22 cellular contexts compared by ENCODE assay signal in genomic region chr11:125100136-125100535, GRCh38. TPM values are rescaled to one million over a fixed set of nuclear protein-coding genes. Genes with fewer than 3 reads are reported as not detected.
DNase-seq lines count a peak whose midpoint lies in the region; ATAC-seq, FAIRE-seq and TF ChIP-seq lines count a peak whose summit lies in the region.
"Had no signal": no experiment of that assay in that cellular context is flagged by ENCODE, and none has a peak within 500 bp of the region (broad histone marks: within the 10 kb centered on the region; RNA-seq: fewer than 3 reads in every experiment).

No MANE protein-coding gene starts in this region.

- H3K4me2 ChIP-seq in HepG2 (ENCODE audit: low read depth, low read length) (no peak overlapping the region), osteoblast (ENCODE audit: insufficient read depth, low read length) (no peak overlapping the region)
- H3K4me2 ChIP-seq: A549, BLaER1 had no signal

- intact Hi-C loops in HepG2 (cut with micrococcal nuclease; ENCODE audit: unreplicated experiment), result no loop called here
- intact Hi-C loops in right lobe of liver (cut with DNase I), result no loop called here

- H2AFZ ChIP-seq in HepG2 (ENCODE audit: low read length) (no peak overlapping the region), osteoblast (ENCODE audit: low read length) (no peak overlapping the region)

- FAIRE-seq in HepG2 (lab: Jason Lieb, UNC), result no peak
- FAIRE-seq: A549, D721Med, G401.6, GM12878, GM12892, GM18507 had no signal

- 92% methylated on average over 2 of the region's 2 CpGs for WGBS in HepG2 (ENCODE audit: low lambda C conversion rate)
- WGBS in right lobe of liver (ENCODE audit: insufficient coverage, low coverage, low lambda C conversion rate, missing lambda C conversion rate), result 95% methylated on average over 2 of the region's 2 CpGs

- ATAC-seq in HepG2 (no peak), right lobe of liver (no peak)
- ATAC-seq: A549, GM12878 had no signal

- H3K79me2 ChIP-seq in HepG2 (ENCODE audit: insufficient read depth, low read length), result no peaks in the 10 kb centered on the region
- no peaks in the 10 kb centered on the region for H3K79me2 ChIP-seq in osteoblast (ENCODE audit: insufficient read depth, low read length)

- H3K36me3 ChIP-seq in HepG2 (replicated peaks in 1 of 2; ENCODE audit: control insufficient read depth in 1 of 2, insufficient read depth in 2 of 2, low read length in 2 of 2) (peaks cover 0 to 6% of the 10 kb centered on the region in 2 experiments; a peak in 2 of 5 replicates), right lobe of liver (peaks cover 0 to 10% (median 4%) of the 10 kb centered on the region in 4 donors), osteoblast (ENCODE audit: insufficient read depth, low read length) (peaks cover 7% of the 10 kb centered on the region)

- H3K4me3 ChIP-seq in HepG2 (replicated peaks in 1 of 3; ENCODE audit: insufficient read depth in 1 of 3, low read depth in 2 of 3, low read length in 3 of 3) (no peak overlapping the region), right lobe of liver (no peak overlapping the region), osteoblast (ENCODE audit: insufficient read depth, low read length) (no peak overlapping the region)
- H3K4me3 ChIP-seq: A549, BLaER1, GM12878 had no signal

- POLR2A ChIA-PET in HepG2 (lab: Yijun Ruan, JAX), result no interaction called here

- H3K9me3 ChIP-seq in HepG2 (ENCODE audit: low read length) (no peaks in the 10 kb centered on the region), right lobe of liver (no peaks in the 10 kb centered on the region), osteoblast (ENCODE audit: low read depth, low read length) (no peaks in the 10 kb centered on the region)
- H3K9me3 ChIP-seq: A549, BE2C, BLaER1 had no signal

- H3K27ac ChIP-seq in HepG2 (ENCODE audit: extremely low read length, insufficient read depth, low read length) (no peak overlapping the region), right lobe of liver (no peak overlapping the region), osteoblast (ENCODE audit: low read depth, low read length) (no peak overlapping the region)
- H3K27ac ChIP-seq: 22Rv1, A549, BLaER1 had no signal

- no peaks in the 10 kb centered on the region for H4K20me1 ChIP-seq in HepG2 (ENCODE audit: insufficient read depth, low read length)
- no peaks in the 10 kb centered on the region for H4K20me1 ChIP-seq in osteoblast (ENCODE audit: insufficient read depth, low read length)
- H4K20me1 ChIP-seq: BLaER1 had no signal

- TF ChIP-seq RAD21 in HepG2 (CRISPR knock-in tag; IDR thresholded peaks at IDR 0.05), result no peak

- TF ChIP-seq POLR2A in HepG2 (IDR thresholded peaks at IDR 0.05; ENCODE audit: insufficient read depth in 1 of 2, low read depth in 2 of 2, low read length in 2 of 2) (no peak), right lobe of liver (IDR thresholded peaks at IDR 0.05) (no peak)

- DNase-seq in HepG2 (ENCODE audit: low spot score) (no peak), right lobe of liver (no peak), osteoblast (ENCODE audit: insufficient read length, low spot score, missing footprints) (peak; percentile 37), ACHN (no peak), SKM-1 treated with dmso at 0.1 percent for 144 hours (lab: John Stamatoyannopoulos, UW; ENCODE audit: unreplicated experiment) (no peak)
- DNase-seq: BE2C; C1 segment of cervical spinal cord; Calu3; CD4-positive, alpha-beta memory T cell; CD4-positive, CD25-positive, alpha-beta regulatory T cell; CD8-positive, alpha-beta memory T cell; COR-L47; DMS79 treated with DMSO at 0.1 percent for 48 hours; GF-D8 had no signal

- H3K27me3 ChIP-seq in HepG2 (ENCODE audit: control insufficient read depth in 1 of 2, insufficient read depth in 2 of 2, low read length in 2 of 2) (no peaks in the 10 kb centered on the region), right lobe of liver (no peaks in the 10 kb centered on the region), osteoblast (ENCODE audit: insufficient read depth, low read length) (no peaks in the 10 kb centered on the region)
- H3K27me3 ChIP-seq: BE2C, BLaER1 had no signal

- no peak for TF ChIP-seq CTCF in HepG2 (CRISPR knock-in tag; IDR thresholded peaks at IDR 0.05)
- TF ChIP-seq CTCF in right lobe of liver (IDR thresholded peaks at IDR 0.05), result no peak
- TF ChIP-seq CTCF in osteoblast (IDR thresholded peaks at IDR 0.05; ENCODE audit: extremely low read depth, low read depth, low read length), result no peak

- BruUV-seq in HepG2 (replicated peaks; lab: Mats Ljungman, UMichigan), result no TSS peak

- in situ Hi-C loops in HepG2 (cut with HindIII; ENCODE audit: extremely low pct_ligation_motif_present, low pct_unique_long_range_greater_than_20kb), result no loop called here
- in situ Hi-C loops in ACHN (cut with HindIII; ENCODE audit: low pct_ligation_motif_present, low pct_unique_long_range_greater_than_20kb, low sequenced_read_pairs), result no loop called here

- CTCF ChIA-PET in HepG2 (lab: Yijun Ruan, JAX; ENCODE audit: low intra/inter-chr PET ratio, low total read pairs), result no interaction called here

- no peak for TF ChIP-seq EP300 in HepG2 (IDR thresholded peaks at IDR 0.05; ENCODE audit: low read depth in 2 of 2, low read length in 2 of 2)
- no peak for TF ChIP-seq EP300 in HepG2 (CRISPR knock-in tag; IDR thresholded peaks at IDR 0.05; ENCODE audit: borderline replicate concordance)

- H3K9ac ChIP-seq in HepG2 (ENCODE audit: insufficient read depth, low read depth, low read length), result no peak overlapping the region
- H3K9ac ChIP-seq: BLaER1 had no signal

- H3K4me1 ChIP-seq in HepG2 (ENCODE audit: insufficient read depth, low read length) (no peaks in the 10 kb centered on the region), right lobe of liver (no peaks in the 10 kb centered on the region), osteoblast (ENCODE audit: insufficient read depth, low read length) (no peaks in the 10 kb centered on the region)
- H3K4me1 ChIP-seq: A549, BE2C, BLaER1 had no signal

TF ChIP-seq in HepG2, 621 proteins besides CTCF, POLR2A, EP300 and RAD21 (continues in another document):
- TF ChIP-seq ZNF629 (CRISPR knock-in tag; conservative IDR thresholded peaks at IDR 0.05), result peak; percentile 56; the same call in 1 of the 2 replicates
- TF ChIP-seq ETV5 (CRISPR knock-in tag; IDR thresholded peaks at IDR 0.05; ENCODE audit: borderline replicate concordance), result no peak
- TF ChIP-seq SP4 (CRISPR knock-in tag; IDR thresholded peaks at IDR 0.05), result no peak

RNA-seq across cellular contexts. Expression of gene TMEM218, which starts 11.3 kb away (rescaled TPM):
- total RNA-seq in HepG2 (2016; rRNA removed; fragmentation: Illumina TruSeq; extraction: Trizol) (14.0 and 14.2 TPM in 2 replicates), right lobe of liver (10 to 100 TPM in 4 of 6 experiments, 1 to 10 TPM in 2; 7.4 to 13.5 (median 10.5) TPM), osteoblast (22.1 and 30.0 TPM in 2 replicates)
- total RNA-seq in HepG2 (2016; cell fraction: cytosol; rRNA removed; fragmentation: Illumina TruSeq; extraction: Trizol; ENCODE audit: low read depth), result 5.2 and 7.3 TPM in 2 replicates
- total RNA-seq in HepG2 (2016; cell fraction: insoluble cytoplasmic fraction; rRNA removed; fragmentation: Illumina TruSeq; extraction: Trizol), result 14.1 and 16.1 TPM in 2 replicates
- total RNA-seq in HepG2 (2016; cell fraction: membrane; rRNA removed; fragmentation: Illumina TruSeq; extraction: Trizol), result 11.0 and 12.9 TPM in 2 replicates
- total RNA-seq in HepG2 (2016; cell fraction: nucleus; rRNA removed; fragmentation: Illumina TruSeq; extraction: Trizol), result 11.0 and 11.8 TPM in 2 replicates
- 10.0 and 11.8 TPM in 2 replicates for polyA plus RNA-seq in HepG2 (2011; rRNA removed)
- 12.9 and 14.2 TPM in 2 replicates for polyA plus RNA-seq in HepG2 (2011; cell fraction: cytosol; rRNA removed)
- polyA plus RNA-seq in HepG2 (2011; cell fraction: nucleus; rRNA removed), result 12.0 TPM in 2 replicates
- 8.4 and 10.1 TPM in 2 replicates for polyA plus RNA-seq in HepG2 (2012)
- polyA plus RNA-seq in HepG2 (2016; cell fraction: cytosol; fragmentation: Illumina TruSeq; extraction: Trizol; ENCODE audit: low read depth), result 4.6 and 6.0 TPM in 2 replicates
- 12.6 and 16.7 TPM in 2 replicates for polyA plus RNA-seq in HepG2 (2016; cell fraction: insoluble cytoplasmic fraction; fragmentation: Illumina TruSeq; extraction: Trizol; ENCODE audit: low read depth)
- polyA plus RNA-seq in HepG2 (2016; cell fraction: membrane; fragmentation: Illumina TruSeq; extraction: Trizol; ENCODE audit: low read depth), result 7.0 and 10.1 TPM in 2 replicates
- polyA plus RNA-seq in HepG2 (2016; cell fraction: nucleus; fragmentation: Illumina TruSeq; extraction: Trizol; ENCODE audit: insufficient read depth, low read depth), result 16.2 and 19.0 TPM in 2 replicates
- 4.5 and 7.8 TPM in 2 replicates for polyA minus RNA-seq in HepG2 (2011; rRNA and poly(A)+ RNA removed; ENCODE audit: low replicate concordance)
- 2.6 and 3.8 TPM in 2 replicates for polyA minus RNA-seq in HepG2 (2011; cell fraction: cytosol; rRNA and poly(A)+ RNA removed)
- 8.1 and 9.7 TPM in 2 replicates for polyA minus RNA-seq in HepG2 (2011; cell fraction: nucleus; rRNA and poly(A)+ RNA removed)

RNA-seq across cellular contexts. Expression of gene SLC37A2, which starts 37.0 kb away (rescaled TPM):
- 1.8 and 4.6 TPM in 2 replicates for total RNA-seq in HepG2 (2016; rRNA removed; fragmentation: Illumina TruSeq; extraction: Trizol)
- 0.30 and 0.53 TPM in 2 replicates for total RNA-seq in HepG2 (2016; cell fraction: cytosol; rRNA removed; fragmentation: Illumina TruSeq; extraction: Trizol; ENCODE audit: low read depth)
- 1.9 and 5.8 TPM in 2 replicates for total RNA-seq in HepG2 (2016; cell fraction: insoluble cytoplasmic fraction; rRNA removed; fragmentation: Illumina TruSeq; extraction: Trizol)
- 1.7 TPM in 2 replicates for total RNA-seq in HepG2 (2016; cell fraction: membrane; rRNA removed; fragmentation: Illumina TruSeq; extraction: Trizol)
- 5.8 and 6.3 TPM in 2 replicates for total RNA-seq in HepG2 (2016; cell fraction: nucleus; rRNA removed; fragmentation: Illumina TruSeq; extraction: Trizol)
- polyA plus RNA-seq in HepG2 (2011; rRNA removed), result 3.8 and 7.1 TPM in 2 replicates
- 3.3 and 6.2 TPM in 2 replicates for polyA plus RNA-seq in HepG2 (2011; cell fraction: cytosol; rRNA removed)
- 9.4 and 27.0 TPM in 2 replicates for polyA plus RNA-seq in HepG2 (2011; cell fraction: nucleus; rRNA removed)
- 1.3 and 1.8 TPM in 2 replicates for polyA plus RNA-seq in HepG2 (2012)
- polyA plus RNA-seq in HepG2 (2016; cell fraction: cytosol; fragmentation: Illumina TruSeq; extraction: Trizol; ENCODE audit: low read depth), result 0.51 and 0.58 TPM in 2 replicates
- polyA plus RNA-seq in HepG2 (2016; cell fraction: insoluble cytoplasmic fraction; fragmentation: Illumina TruSeq; extraction: Trizol; ENCODE audit: low read depth), result 1.9 and 2.2 TPM in 2 replicates
- 0.93 and 1.1 TPM in 2 replicates for polyA plus RNA-seq in HepG2 (2016; cell fraction: membrane; fragmentation: Illumina TruSeq; extraction: Trizol; ENCODE audit: low read depth)
- polyA plus RNA-seq in HepG2 (2016; cell fraction: nucleus; fragmentation: Illumina TruSeq; extraction: Trizol; ENCODE audit: insufficient read depth, low read depth), result 8.4 and 9.8 TPM in 2 replicates
- 0.26 and 16.3 TPM in 2 replicates for polyA minus RNA-seq in HepG2 (2011; rRNA and poly(A)+ RNA removed; ENCODE audit: low replicate concordance)
- 2.0 and 4.0 TPM in 2 replicates for polyA minus RNA-seq in HepG2 (2011; cell fraction: cytosol; rRNA and poly(A)+ RNA removed)
- 2.7 and 5.3 TPM in 2 replicates for polyA minus RNA-seq in HepG2 (2011; cell fraction: nucleus; rRNA and poly(A)+ RNA removed)
- 10 to 100 TPM in 1 of 6 experiments, 1 to 10 TPM in 5; 3.4 to 14.2 (median 4.7) TPM for total RNA-seq in right lobe of liver
- total RNA-seq in osteoblast, result 0.29 and 0.36 TPM in 2 replicates
- total RNA-seq: CD4-positive, CD25-positive, alpha-beta regulatory T cell had no signal
- polyA plus RNA-seq: CD4-positive, alpha-beta memory T cell had no signal
